Comparison of ENCODE assay signal across 11 cellular contexts in genomic region chr10:69885379-69886156, GRCh38.
DNase-seq lines count a peak whose midpoint lies in the region; ATAC-seq and TF ChIP-seq lines count a peak whose summit lies in the region.
"Had no signal": no experiment of that assay in that cellular context is flagged by ENCODE, and none has a peak within 500 bp of the region (broad histone marks: within the 10 kb centered on the region; RNA-seq: fewer than 3 reads in every experiment).

No MANE protein-coding gene starts in this region.

- DNase-seq in left ventricle myocardium inferior (no peak), left ventricle myocardium superior (no peak), adipocyte (ENCODE audit: low read depth) (peak; percentile 36), iPS-NIHi11 (ENCODE audit: low spot score) (peak; percentile 59), SHP77 (lab: John Stamatoyannopoulos, UW) (no peak), SKM-1 treated with dmso at 0.1 percent for 144 hours (lab: John Stamatoyannopoulos, UW; ENCODE audit: unreplicated experiment) (no peak), aorta (no peak)
- DNase-seq in activated naive CD4-positive, alpha-beta T cell treated with anti-CD3 and anti-CD28 coated beads, Interleukin-2, amount 50 U/mL, for 72 hours (ENCODE audit: low spot score in 2 of 2) = no peak
- DNase-seq: CD4-positive, CD25-positive, alpha-beta regulatory T cell; naive thymus-derived CD4-positive, alpha-beta T cell; Right ventricle myocardium superior had no signal

- H3K27ac ChIP-seq in left ventricle myocardium inferior (replicated peaks) = no peak overlapping the region
- H3K27ac ChIP-seq in aorta (ENCODE audit: low read depth in 1 of 2, low read length in 2 of 2) = no peak overlapping the region

- 73 to 81% methylated on average over 9 of the region's 9 CpGs for WGBS in aorta, 2 donors

- no peak for ATAC-seq in left ventricle myocardium superior
- ATAC-seq in aorta (ENCODE audit: low FRiP score) = no peak
- ATAC-seq in activated naive CD4-positive, alpha-beta T cell treated with anti-CD3 and anti-CD28 coated beads, Interleukin-2, amount 50 U/mL, for 72 hours = no peak
- ATAC-seq: naive thymus-derived CD4-positive, alpha-beta T cell had no signal

- intact Hi-C loops in left ventricle myocardium inferior (cut with micrococcal nuclease) (no loop called here), left ventricle myocardium superior (cut with micrococcal nuclease) (no loop called here), aorta (cut with DNase I) (no loop called here)

- H3K36me3 ChIP-seq in left ventricle myocardium inferior = no peaks in the 10 kb centered on the region
- H3K36me3 ChIP-seq in adipocyte (ENCODE audit: control insufficient read depth, insufficient read depth, low read length, severe bottlenecking) = no peaks in the 10 kb centered on the region
- H3K36me3 ChIP-seq in aorta (ENCODE audit: control insufficient read depth in 1 of 2, insufficient read depth in 2 of 2, low read length in 1 of 2) = peaks cover 0 to 2% of the 10 kb centered on the region in 2 donors

- peak; percentile 46 for TF ChIP-seq CTCF in left ventricle myocardium inferior (IDR thresholded peaks at IDR 0.05; ENCODE audit: borderline replicate concordance)

- H3K9ac ChIP-seq in adipocyte (ENCODE audit: low read length) = no peak overlapping the region

- no peak overlapping the region for H3K27ac Mint-ChIP-seq in activated naive CD4-positive, alpha-beta T cell treated with anti-CD3 and anti-CD28 coated beads, Interleukin-2, amount 50 U/mL, for 72 hours
- H3K27ac Mint-ChIP-seq: CD4-positive, CD25-positive, alpha-beta regulatory T cell; naive thymus-derived CD4-positive, alpha-beta T cell had no signal

- H3K36me3 Mint-ChIP-seq in activated naive CD4-positive, alpha-beta T cell treated with anti-CD3 and anti-CD28 coated beads, Interleukin-2, amount 50 U/mL, for 72 hours = no peaks in the 10 kb centered on the region
- H3K36me3 Mint-ChIP-seq: CD4-positive, CD25-positive, alpha-beta regulatory T cell; naive thymus-derived CD4-positive, alpha-beta T cell had no signal

- H3K4me1 ChIP-seq in left ventricle myocardium inferior (peaks cover 5% of the 10 kb centered on the region), adipocyte (ENCODE audit: control insufficient read depth, insufficient read depth, low read length) (peaks cover 11% of the 10 kb centered on the region), aorta (ENCODE audit: control insufficient read depth in 1 of 2, insufficient read depth in 2 of 2, low read length in 2 of 2) (no peaks in the 10 kb centered on the region)

- peaks cover 12% of the 10 kb centered on the region for H3K27me3 ChIP-seq in left ventricle myocardium inferior (ENCODE audit: low read depth)
- H3K27me3 ChIP-seq in adipocyte (replicated peaks; ENCODE audit: control insufficient read depth, insufficient read depth, low read length) = no peaks in the 10 kb centered on the region
- H3K27me3 ChIP-seq in aorta (ENCODE audit: control insufficient read depth in 1 of 2, insufficient read depth in 2 of 2, low read length in 1 of 2) = no peaks in the 10 kb centered on the region

- H3K4me3 ChIP-seq in left ventricle myocardium inferior (no peak overlapping the region), adipocyte (ENCODE audit: low read length) (no peak overlapping the region), aorta (ENCODE audit: low read length in 2 of 2) (no peak overlapping the region)

- H3K9me3 Mint-ChIP-seq in activated naive CD4-positive, alpha-beta T cell treated with anti-CD3 and anti-CD28 coated beads, Interleukin-2, amount 50 U/mL, for 72 hours = no peaks in the 10 kb centered on the region
- H3K9me3 Mint-ChIP-seq: CD4-positive, CD25-positive, alpha-beta regulatory T cell; naive thymus-derived CD4-positive, alpha-beta T cell had no signal

- H3K9me3 ChIP-seq in left ventricle myocardium inferior (replicated peaks) (no peaks in the 10 kb centered on the region), adipocyte (ENCODE audit: control insufficient read depth, low read length) (no peaks in the 10 kb centered on the region), aorta (ENCODE audit: control insufficient read depth, low read length) (no peaks in the 10 kb centered on the region)

Comparison
In these comparisons a context has a peak if more than half of its experiments do, and no peak if none do; other contexts are left out.
1. DNase-seq: peak in adipocyte (single experiment) and iPS-NIHi11 (single experiment); none in left ventricle myocardium inferior (single experiment), left ventricle myocardium superior (single experiment), SHP77 (0 of 2), SKM-1 treated with dmso at 0.1 percent for 144 hours (single experiment), aorta (0 of 2) and activated naive CD4-positive, alpha-beta T cell treated with anti-CD3 and anti-CD28 coated beads, Interleukin-2, amount 50 U/mL, for 72 hours (0 of 2).